Comparison of ENCODE assay signal across 19 cellular contexts in genomic region chr5:66739923-66740322, GRCh38.
"Had no signal": no experiment of that assay in that cellular context is flagged by ENCODE, and none has a peak within 500 bp of the region (broad histone marks: within the 10 kb centered on the region; RNA-seq: fewer than 3 reads in every experiment).

No MANE protein-coding gene starts in this region.

- H3K27ac ChIP-seq: coronary artery, tibial artery had no signal

- DNase-seq: activated CD4-positive, alpha-beta T cell treated with anti-CD3 and anti-CD28 coated beads for 48 hours; activated CD4-positive, CD25-positive, alpha-beta regulatory T cell; activated CD8-positive, alpha-beta T cell treated with anti-CD3 and anti-CD28 coated beads, Interleukin-2, amount 10 ng/mL, durations not matched to agents 7 days and 5 days; activated naive CD4-positive, alpha-beta T cell treated with Interleukin-2 at 50 U/mL for 16 hours; activated naive CD8-positive, alpha-beta T cell treated with anti-CD3 and anti-CD28 coated beads, Interleukin-2, amount 10 ng/mL, durations not matched to agents 7 days and 5 days; activated T-cell treated with anti-CD3 and anti-CD28 coated beads, Interleukin-2, amount 50 U/mL, for 24 hours; amygdala; kidney; left lung; mammary epithelial cell; retina; stimulated activated CD4-positive, alpha-beta T cell treated with anti-CD3 and anti-CD28 coated beads, Interleukin-12 subunit alpha, Interleukin-12 subunit beta, amount 100 ng/mL, for 4 hours; stimulated activated CD4-positive, alpha-beta T cell treated with anti-CD3 and anti-CD28 coated beads, Interleukin-1b, Interleukin-23, amount 100 ng/mL, for 48 hours; stimulated activated CD8-positive, alpha-beta memory T cell treated with anti-CD3 and anti-CD28 coated beads, Interleukin-4, amount 100 ng/mL, for 48 hours; stimulated activated naive CD4-positive, alpha-beta T cell; T-helper 1 cell; T-helper 9 cell; tibial artery had no signal

- H3K27me3 ChIP-seq: left lung, tibial artery had no signal

- ATAC-seq: activated CD8-positive, alpha-beta T cell treated with anti-CD3 and anti-CD28 coated beads, Interleukin-2, amount 10 ng/mL, durations not matched to agents 7 days and 5 days; left lung had no signal

- H3K36me3 ChIP-seq: left lung, tibial artery had no signal

- H3K9me3 ChIP-seq: left lung, tibial artery had no signal

- H3K4me3 ChIP-seq: coronary artery, left lung, tibial artery had no signal
